ENCODE assay signal across 9 cellular contexts in genomic region chr1:30809514-30810263, GRCh38. TPM values are rescaled to one million over a fixed set of nuclear protein-coding genes. Genes with fewer than 3 reads are reported as not detected.
DNase-seq lines count a peak whose midpoint lies in the region; TF ChIP-seq lines count a peak whose summit lies in the region.
"Had no signal": no experiment of that assay in that cellular context is flagged by ENCODE, and none has a peak within 500 bp of the region (broad histone marks: within the 10 kb centered on the region; RNA-seq: fewer than 3 reads in every experiment).

No MANE protein-coding gene starts in this region.

- peaks cover 54% of the 10 kb centered on the region for H3K4me1 ChIP-seq in neuron (ENCODE audit: insufficient read depth, low read length)

- DNase-seq in DMS79 (lab: John Stamatoyannopoulos, UW) (peak; percentile 70), NCI-H345 treated with DMSO at 0.1 percent for 48 hours (lab: John Stamatoyannopoulos, UW; ENCODE audit: unreplicated experiment) (peak; percentile 23), endothelial cell (ENCODE audit: low spot score) (no peak), ecto neural progenitor cell (ENCODE audit: low spot score) (no peak), cerebellar cortex (ENCODE audit: low spot score) (no peak), iPS-NIHi11 (ENCODE audit: low spot score) (no peak)
- DNase-seq in activated CD4-positive, CD25-positive, alpha-beta regulatory T cell (lab: John Stamatoyannopoulos, UW) = no peak
- DNase-seq: NCI-H774 had no signal

- no peaks in the 10 kb centered on the region for H3K27me3 ChIP-seq in neuron (ENCODE audit: insufficient read depth, low read length)

- peaks cover 22% of the 10 kb centered on the region for H3K4me1 Mint-ChIP-seq in endothelial cell (ENCODE audit: unreplicated experiment)

- peak overlapping the region; percentile 23 for H2AFZ ChIP-seq in neuron (ENCODE audit: low read depth, low read length)

- no peaks in the 10 kb centered on the region for H3K36me3 ChIP-seq in neuron (ENCODE audit: insufficient read depth, low read length)

- H3K27ac Mint-ChIP-seq in endothelial cell (ENCODE audit: unreplicated experiment) = no peak overlapping the region

- H3K4me3 ChIP-seq in neuron (ENCODE audit: low read length) = no peak overlapping the region

- no peaks in the 10 kb centered on the region for H3K36me3 Mint-ChIP-seq in endothelial cell (ENCODE audit: low read depth, unreplicated experiment)

- no peaks in the 10 kb centered on the region for H3K9me3 Mint-ChIP-seq in endothelial cell (ENCODE audit: unreplicated experiment)

- no peaks in the 10 kb centered on the region for H3K9me3 ChIP-seq in neuron (ENCODE audit: low read length)

- peaks cover 6% of the 10 kb centered on the region for H3K27me3 Mint-ChIP-seq in endothelial cell (ENCODE audit: unreplicated experiment)

- peak overlapping the region; percentile 33 for H3K4me3 Mint-ChIP-seq in endothelial cell (ENCODE audit: unreplicated experiment)

- no peak for TF ChIP-seq CTCF in endothelial cell (IDR thresholded peaks at IDR 0.05; ENCODE audit: unreplicated experiment)

RNA-seq across cellular contexts. Expression of gene LAPTM5, which starts 52.1 kb away (rescaled TPM):
- total RNA-seq in endothelial cell (ENCODE audit: unreplicated experiment) = 80.5 TPM

Comparison
In these comparisons a context has a peak if more than half of its experiments do, and no peak if none do; other contexts are left out.
1. DNase-seq: peak in DMS79 (single experiment) and NCI-H345 treated with DMSO at 0.1 percent for 48 hours (single experiment); none in endothelial cell (single experiment), activated CD4-positive, CD25-positive, alpha-beta regulatory T cell (0 of 4), ecto neural progenitor cell (single experiment), cerebellar cortex (single experiment) and iPS-NIHi11 (single experiment).